In the genomic region with DNA sequence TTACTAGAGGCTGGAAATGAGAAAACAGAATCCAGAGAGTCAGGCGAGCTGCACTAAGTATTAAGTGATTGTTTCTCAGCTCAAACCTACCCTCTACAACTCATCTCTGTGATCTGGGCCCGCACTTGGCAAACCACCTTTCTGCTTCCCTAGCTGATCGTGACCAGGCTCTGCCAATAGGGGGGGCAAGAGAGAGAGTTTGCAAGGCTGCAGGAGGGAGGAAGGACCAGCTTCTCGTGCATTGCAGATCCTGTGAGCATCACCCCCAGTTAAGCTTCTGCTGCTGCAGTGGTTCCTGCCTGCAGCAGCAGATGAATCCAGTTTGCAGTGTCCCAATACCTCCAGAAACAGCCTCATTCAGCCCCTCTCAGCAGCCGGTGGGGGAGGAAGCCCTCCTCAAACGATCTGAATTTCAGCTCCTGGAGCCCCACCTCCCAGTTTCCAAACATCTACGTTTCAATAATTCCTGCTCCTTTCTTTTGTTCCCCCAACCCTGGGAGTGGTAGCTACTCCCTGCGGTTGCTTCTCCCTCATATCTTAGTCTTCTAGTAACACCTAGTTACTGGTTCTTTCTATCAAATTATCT, we compare ENCODE assay signal across 8 cellular contexts. TPM values are rescaled to one million over a fixed set of nuclear protein-coding genes. Genes with fewer than 3 reads are reported as not detected.
A peak's percentile ranks its signal among the peaks of the same experiment; 100 is the strongest.
DNase-seq lines count a peak whose midpoint lies in the region; ATAC-seq and TF ChIP-seq lines count a peak whose summit lies in the region.

No MANE protein-coding gene starts in this region.

- no peaks in the 10 kb centered on the region for H3K79me2 ChIP-seq in PC-9 (ENCODE audit: low read depth)
- H3K79me2 ChIP-seq in neural cell (replicated peaks; ENCODE audit: insufficient read depth, low read length) = no peaks in the 10 kb centered on the region

- H2AFZ ChIP-seq in PC-9 = no peak overlapping the region
- H2AFZ ChIP-seq in neural cell (ENCODE audit: low read depth, low read length) = no peak overlapping the region

- H3K4me1 ChIP-seq in CD8-positive, alpha-beta memory T cell (ENCODE audit: insufficient read depth, low read length) = peaks cover 9% of the 10 kb centered on the region
- H3K4me1 ChIP-seq in PC-9 (replicated peaks; ENCODE audit: insufficient read depth) (no peaks in the 10 kb centered on the region), esophagus squamous epithelium (no peaks in the 10 kb centered on the region)

- no peaks in the 10 kb centered on the region for H3K27me3 Mint-ChIP-seq in CD8-positive, alpha-beta memory T cell

- H3K27me3 ChIP-seq in CD8-positive, alpha-beta memory T cell (ENCODE audit: insufficient read depth, low read length, poor library complexity, severe bottlenecking) = no peaks in the 10 kb centered on the region
- no peaks in the 10 kb centered on the region for H3K27me3 ChIP-seq in PC-9 (ENCODE audit: insufficient read depth, low read depth)
- H3K27me3 ChIP-seq in esophagus squamous epithelium = no peaks in the 10 kb centered on the region
- H3K27me3 ChIP-seq in neural cell (ENCODE audit: insufficient read depth, low read depth, low read length) = no peaks in the 10 kb centered on the region

- H3K27ac Mint-ChIP-seq in CD8-positive, alpha-beta memory T cell = peak overlapping the region; percentile 25 to 86 (median 58)

- peak; percentile 74 to 87 (median 77) for DNase-seq in CD8-positive, alpha-beta memory T cell
- DNase-seq in HK-2 (ENCODE audit: unreplicated experiment) (peak; percentile 65), PC-9 (peak in 1 of 2 experiments; percentile 65), activated T-cell treated with anti-CD3 and anti-CD28 coated beads for 48 hours (ENCODE audit: low read depth) (peak; percentile 68), esophagus squamous epithelium (lab: John Stamatoyannopoulos, UW) (no peak), substantia nigra (lab: John Stamatoyannopoulos, UW) (peak in 44 of 49 donors; percentile 4 to 80 (median 52))

- H3K4me2 ChIP-seq in PC-9 (no peak overlapping the region), neural cell (ENCODE audit: low read length) (no peak overlapping the region)

- no peaks in the 10 kb centered on the region for H3K9me3 Mint-ChIP-seq in CD8-positive, alpha-beta memory T cell

- peak; percentile 76 for TF ChIP-seq CTCF in PC-9 (conservative IDR thresholded peaks at IDR 0.05)
- TF ChIP-seq CTCF in esophagus squamous epithelium (IDR thresholded peaks at IDR 0.05) = peak in 5 of 6 experiments; percentile 42 to 72 (median 59)
- TF ChIP-seq CTCF in neural cell (IDR thresholded peaks at IDR 0.05; ENCODE audit: poor library complexity, severe bottlenecking) = peak; percentile 77

- no peak overlapping the region for H3K4me3 ChIP-seq in CD8-positive, alpha-beta memory T cell (ENCODE audit: low read length)
- H3K4me3 ChIP-seq in PC-9 (no peak overlapping the region), esophagus squamous epithelium (no peak overlapping the region), neural cell (ENCODE audit: low read length) (no peak overlapping the region)

- H3K4me1 Mint-ChIP-seq in CD8-positive, alpha-beta memory T cell = peaks cover 16 to 20% (median 18%) of the 10 kb centered on the region in 3 donors

- H3K36me3 Mint-ChIP-seq in CD8-positive, alpha-beta memory T cell = peaks cover 5 to 62% (median 8%) of the 10 kb centered on the region in 3 donors

- TF ChIP-seq EP300 in neural cell (conservative IDR thresholded peaks at IDR 0.05; ENCODE audit: poor library complexity, severe bottlenecking) = no peak

- peak overlapping the region in 1 of 7 donors; percentile 28 for H3K4me3 Mint-ChIP-seq in CD8-positive, alpha-beta memory T cell

- no TSS peak for BruUV-seq in PC-9 (replicated peaks; lab: Mats Ljungman, UMichigan)

- H4K20me1 ChIP-seq in PC-9 (ENCODE audit: insufficient read depth) (no peaks in the 10 kb centered on the region), neural cell (ENCODE audit: insufficient read depth) (no peaks in the 10 kb centered on the region)

- POLR2A ChIA-PET in CD8-positive, alpha-beta memory T cell (lab: Charles Lee) = interaction anchor here (0.9 to 1.5 kb wide), 4 partner anchors 22 to 199 kb away, joined by 3 to 23 read pairs (median 4); a partner anchor contains a TSS
- POLR2A ChIA-PET in PC-9 (lab: Charles Lee; ENCODE audit: unreplicated experiment) = no interaction called here

- H3K9me3 ChIP-seq in CD8-positive, alpha-beta memory T cell (ENCODE audit: low read length) = no peaks in the 10 kb centered on the region
- no peaks in the 10 kb centered on the region for H3K9me3 ChIP-seq in PC-9 (ENCODE audit: insufficient read depth, low read depth)
- no peaks in the 10 kb centered on the region for H3K9me3 ChIP-seq in esophagus squamous epithelium
- H3K9me3 ChIP-seq in neural cell (ENCODE audit: low read length) = no peaks in the 10 kb centered on the region

- 38% methylated on average over 8 of the region's 8 CpGs for WGBS in esophagus squamous epithelium, 2 donors

- H3K36me3 ChIP-seq in CD8-positive, alpha-beta memory T cell (ENCODE audit: insufficient read depth, low read length) = peaks cover 43% of the 10 kb centered on the region
- H3K36me3 ChIP-seq in PC-9 (ENCODE audit: low read depth) (no peaks in the 10 kb centered on the region), esophagus squamous epithelium (peaks cover 9 to 96% (median 37%) of the 10 kb centered on the region in 3 donors), neural cell (ENCODE audit: insufficient read depth, low read length) (no peaks in the 10 kb centered on the region)

- intact Hi-C loops in PC-9 (cut with micrococcal nuclease; ENCODE audit: unreplicated experiment) = no loop called here
- intact Hi-C loops in esophagus squamous epithelium (cut with DNase I) = no loop called here

- TF ChIP-seq RAD21 in neural cell (conservative IDR thresholded peaks at IDR 0.05) = peak; percentile 67

- no peak for TF ChIP-seq POLR2A in esophagus squamous epithelium (IDR thresholded peaks at IDR 0.05)

- peak overlapping the region; percentile 17 for H3K9ac ChIP-seq in neural cell (ENCODE audit: low read length)

- H3F3A ChIP-seq in PC-9 (ENCODE audit: insufficient read depth, low read depth) (0 out of 2 replicates have a peak, but pooled peaks cover 9% of the 10 kb centered on the region), neural cell (ENCODE audit: insufficient read depth, low read length, poor library complexity, severe bottlenecking) (no peaks in the 10 kb centered on the region)

- CTCF ChIA-PET in CD8-positive, alpha-beta memory T cell (lab: Charles Lee) = interaction anchor here (0.6 to 6.9 kb wide), 33 partner anchors 8 to 123 kb away, joined by 3 to 124 read pairs (median 5); a partner anchor contains a TSS
- CTCF ChIA-PET in PC-9 (lab: Charles Lee) = interaction anchor here (0.5 to 1.6 kb wide), 9 partner anchors 29 to 1379 kb away, joined by 3 to 5 read pairs (median 3); a partner anchor contains a TSS

- H3K27ac ChIP-seq in CD8-positive, alpha-beta memory T cell (ENCODE audit: low read depth, low read length) = no peak overlapping the region
- H3K27ac ChIP-seq in PC-9 (no peak overlapping the region), esophagus squamous epithelium (no peak overlapping the region), neural cell (ENCODE audit: low read length) (peak overlapping the region; percentile 22), substantia nigra (ENCODE audit: low read depth, low read length, poor library complexity, severe bottlenecking) (no peak overlapping the region)

- no peak for ATAC-seq in HG03025 (IDR thresholded peaks at IDR 0.05; ENCODE audit: low FRiP score, unreplicated experiment)

- H3K9me2 ChIP-seq in PC-9 (ENCODE audit: insufficient read depth) = no peaks in the 10 kb centered on the region
- no peaks in the 10 kb centered on the region for H3K9me2 ChIP-seq in neural cell (ENCODE audit: insufficient read depth, low read length)

RNA-seq across cellular contexts. Expression of a gene that starts 20.0 kb away (rescaled TPM):
- total RNA-seq in CD8-positive, alpha-beta memory T cell = 10 to 100 TPM; 37.0 to 37.2 TPM
- 31.4 TPM for polyA plus RNA-seq in CD8-positive, alpha-beta memory T cell
- total RNA-seq in PC-9 (2021) (37.2 and 45.1 TPM in 2 replicates), esophagus squamous epithelium (10 to 100 TPM; 12.3 to 23.8 (median 18.6) TPM)
- 18.6 and 19.0 TPM in 2 replicates for polyA plus RNA-seq in neural cell
- 17.5 and 24.4 TPM in 2 replicates for polyA minus RNA-seq in neural cell

RNA-seq across cellular contexts. Expression of a gene that starts 20.3 kb away (rescaled TPM):
- total RNA-seq in CD8-positive, alpha-beta memory T cell = 10 to 100 TPM in 1 of 2 experiments, 1 to 10 TPM in 1; 9.9 to 13.8 TPM
- 1.3 TPM for polyA plus RNA-seq in CD8-positive, alpha-beta memory T cell
- total RNA-seq in PC-9 (2021) (0.53 and 2.0 TPM in 2 replicates), esophagus squamous epithelium (10 to 100 TPM in 2 of 4 donors, 1 to 10 TPM in 2; 1.9 to 23.3 (median 9.3) TPM)
- 1.9 and 3.2 TPM in 2 replicates for polyA plus RNA-seq in neural cell
- polyA minus RNA-seq in neural cell = 0.81 TPM in 1 of 2 replicates, not detected in the other

RNA-seq across cellular contexts. Expression of a gene that starts 22.3 kb away (rescaled TPM):
- total RNA-seq in CD8-positive, alpha-beta memory T cell = 1 to 10 TPM; 2.1 to 2.3 TPM
- 2.6 TPM for polyA plus RNA-seq in CD8-positive, alpha-beta memory T cell
- total RNA-seq in PC-9 (2021) (5.2 and 6.5 TPM in 2 replicates), esophagus squamous epithelium (not detected)
- polyA plus RNA-seq in neural cell = not detected in 2 replicates
- 0.69 and 1.2 TPM in 2 replicates for polyA minus RNA-seq in neural cell

RNA-seq across cellular contexts. Expression of a gene that starts 28.3 kb away (rescaled TPM):
- 10 to 100 TPM; 34.4 to 42.3 TPM for total RNA-seq in CD8-positive, alpha-beta memory T cell
- polyA plus RNA-seq in CD8-positive, alpha-beta memory T cell = 77.0 TPM
- 83.4 and 89.3 TPM in 2 replicates for total RNA-seq in PC-9 (2021)
- 100 to 1,000 TPM in 2 of 4 donors, 10 to 100 TPM in 2; 66.6 to 126 (median 98.5) TPM for total RNA-seq in esophagus squamous epithelium
- polyA plus RNA-seq in neural cell = 40.9 and 58.0 TPM in 2 replicates
- polyA minus RNA-seq in neural cell = 15.6 and 17.5 TPM in 2 replicates

RNA-seq across cellular contexts. Expression of a gene that starts 40.7 kb away (rescaled TPM):
- 10 to 100 TPM; 25.4 to 30.2 TPM for total RNA-seq in CD8-positive, alpha-beta memory T cell
- 2.2 TPM for polyA plus RNA-seq in CD8-positive, alpha-beta memory T cell
- total RNA-seq in PC-9 (2021) (23.3 and 31.6 TPM in 2 replicates), esophagus squamous epithelium (10 to 100 TPM in 3 of 4 donors, 1 to 10 TPM in 1; 9.6 to 18.4 (median 15.1) TPM)
- polyA plus RNA-seq in neural cell = 156 and 179 TPM in 2 replicates
- 202 and 205 TPM in 2 replicates for polyA minus RNA-seq in neural cell
